In genomic region chr3:96977671-96978070, GRCh38 we compare ENCODE assay signal across 29 cellular contexts.
"Had no signal": no experiment of that assay in that cellular context is flagged by ENCODE, and none has a peak within 500 bp of the region (broad histone marks: within the 10 kb centered on the region; RNA-seq: fewer than 3 reads in every experiment).

No MANE protein-coding gene starts in this region.

- DNase-seq: stimulated activated CD4-positive, alpha-beta T cell treated with anti-CD3 and anti-CD28 coated beads, Interleukin-2, amount 100 ng/mL, for 48 hours; stimulated activated CD4-positive, alpha-beta T cell treated with anti-CD3 and anti-CD28 coated beads, Interleukin-4, amount 100 ng/mL, for 1 hour; stimulated activated CD4-positive, alpha-beta T cell treated with anti-CD3 and anti-CD28 coated beads, Interleukin-4, amount 100 ng/mL, for 24 hours; stimulated activated CD4-positive, alpha-beta T cell treated with anti-CD3 and anti-CD28 coated beads, Interleukin-4, amount 100 ng/mL, for 4 hours; stimulated activated CD8-positive, alpha-beta memory T cell treated with anti-CD3 and anti-CD28 coated beads, Interleukin-4, amount 100 ng/mL, for 48 hours; stimulated activated naive B cell treated with anti-CD40 and anti-IgM and Interleukin-4, amounts not matched to agents 10 μg/mL and 1 μg/mL and 100 μg/mL, for 72 hours; stimulated activated naive CD4-positive, alpha-beta T cell; stimulated activated naive CD4-positive, alpha-beta T cell treated with Interleukin-2 at 50 U/mL for 16 hours; stimulated activated naive CD8-positive, alpha-beta T cell treated with anti-CD3 and anti-CD28 coated beads, Interleukin-15, amount 100 ng/mL, for 72 hours; stimulated activated naive CD8-positive, alpha-beta T cell treated with anti-CD3 and anti-CD28 coated beads, Interleukin-15, Interleukin-2, amounts not matched to agents 100 U/mL and 50 U/mL, for 24 hours; stomach; substantia nigra; testis; thyroid gland; tibial artery; transverse colon; trophoblast cell; upper lobe of left lung; upper lobe of right lung; uterus had no signal

- H3K4me1 Mint-ChIP-seq: stimulated activated effector memory CD8-positive, alpha-beta T cell treated with anti-CD3 and anti-CD28 coated beads, Interleukin-12 subunit alpha, Interleukin-12 subunit beta, amount 100 ng/mL, for 72 hours; stimulated activated memory B cell treated with anti-CD40 and anti-IgM and Interleukin-4, amounts not matched to agents 10 μg/mL and 1 μg/mL and 100 μg/mL, for 72 hours; stimulated activated naive B cell treated with anti-CD40 and anti-IgM and Interleukin-4, amounts not matched to agents 10 μg/mL and 1 μg/mL and 100 μg/mL, for 72 hours; stimulated activated naive CD8-positive, alpha-beta T cell treated with anti-CD3 and anti-CD28 coated beads, Interleukin-15, amount 100 ng/mL, for 72 hours had no signal

- H3K9me3 ChIP-seq: stomach, suprapubic skin, testis, thoracic aorta, thyroid gland, tibial artery, tibial nerve, transverse colon, upper lobe of left lung, upper lobe of right lung, uterus, vagina had no signal

- FAIRE-seq: urothelium cell line had no signal

- H3K4me3 ChIP-seq: stomach, suprapubic skin, testis, thoracic aorta, thyroid gland, tibial artery, tibial nerve, transverse colon, upper lobe of left lung, upper lobe of right lung, uterus, vagina had no signal

- H3K36me3 ChIP-seq: stomach, suprapubic skin, thoracic aorta, thyroid gland, tibial artery, tibial nerve, transverse colon, upper lobe of left lung, upper lobe of right lung, uterus, vagina had no signal

- H3K27me3 ChIP-seq: stomach, suprapubic skin, testis, thyroid gland, tibial artery, tibial nerve, transverse colon, upper lobe of left lung, upper lobe of right lung, uterus, vagina had no signal

- H3K36me3 Mint-ChIP-seq: stimulated activated effector memory CD8-positive, alpha-beta T cell treated with anti-CD3 and anti-CD28 coated beads, Interleukin-12 subunit alpha, Interleukin-12 subunit beta, amount 100 ng/mL, for 72 hours; stimulated activated memory B cell treated with anti-CD40 and anti-IgM and Interleukin-4, amounts not matched to agents 10 μg/mL and 1 μg/mL and 100 μg/mL, for 72 hours; stimulated activated naive B cell treated with anti-CD40 and anti-IgM and Interleukin-4, amounts not matched to agents 10 μg/mL and 1 μg/mL and 100 μg/mL, for 72 hours; type B pancreatic cell had no signal

- H3K27ac Mint-ChIP-seq: stimulated activated effector memory CD8-positive, alpha-beta T cell treated with anti-CD3 and anti-CD28 coated beads, Interleukin-12 subunit alpha, Interleukin-12 subunit beta, amount 100 ng/mL, for 72 hours; stimulated activated memory B cell treated with anti-CD40 and anti-IgM and Interleukin-4, amounts not matched to agents 10 μg/mL and 1 μg/mL and 100 μg/mL, for 72 hours; stimulated activated naive B cell treated with anti-CD40 and anti-IgM and Interleukin-4, amounts not matched to agents 10 μg/mL and 1 μg/mL and 100 μg/mL, for 72 hours; stimulated activated naive CD8-positive, alpha-beta T cell treated with anti-CD3 and anti-CD28 coated beads, Interleukin-15, amount 100 ng/mL, for 72 hours; stimulated activated naive CD8-positive, alpha-beta T cell treated with anti-CD3 and anti-CD28 coated beads, Interleukin-15, Interleukin-2, amounts not matched to agents 100 ng/mL and 50 ng/mL, for 24 hours; type B pancreatic cell had no signal

- H3K4me3 Mint-ChIP-seq: stimulated activated effector memory CD8-positive, alpha-beta T cell treated with anti-CD3 and anti-CD28 coated beads, Interleukin-12 subunit alpha, Interleukin-12 subunit beta, amount 100 ng/mL, for 72 hours; stimulated activated memory B cell treated with anti-CD40 and anti-IgM and Interleukin-4, amounts not matched to agents 10 μg/mL and 1 μg/mL and 100 μg/mL, for 72 hours; stimulated activated naive B cell treated with anti-CD40 and anti-IgM and Interleukin-4, amounts not matched to agents 10 μg/mL and 1 μg/mL and 100 μg/mL, for 72 hours; stimulated activated naive CD8-positive, alpha-beta T cell treated with anti-CD3 and anti-CD28 coated beads, Interleukin-15, amount 100 ng/mL, for 72 hours; stimulated activated naive CD8-positive, alpha-beta T cell treated with anti-CD3 and anti-CD28 coated beads, Interleukin-15, Interleukin-2, amounts not matched to agents 100 ng/mL and 50 ng/mL, for 24 hours; type B pancreatic cell had no signal

- ATAC-seq: stimulated activated effector memory CD8-positive, alpha-beta T cell treated with anti-CD3 and anti-CD28 coated beads, Interleukin-12 subunit alpha, Interleukin-12 subunit beta, amount 100 ng/mL, for 72 hours; stimulated activated memory B cell treated with anti-CD40 and anti-IgM and Interleukin-4, amounts not matched to agents 10 μg/mL and 1 μg/mL and 100 μg/mL, for 72 hours; stimulated activated naive CD8-positive, alpha-beta T cell treated with anti-CD3 and anti-CD28 coated beads, Interleukin-15, amount 100 ng/mL, for 72 hours; stimulated activated naive CD8-positive, alpha-beta T cell treated with anti-CD3 and anti-CD28 coated beads, Interleukin-15, Interleukin-2, amounts not matched to agents 100 U/mL and 50 U/mL, for 24 hours; upper lobe of right lung had no signal

- H3K4me1 ChIP-seq: stomach, suprapubic skin, testis, thyroid gland, tibial artery, tibial nerve, transverse colon, upper lobe of left lung, upper lobe of right lung, uterus, vagina had no signal

- H3K9me3 Mint-ChIP-seq: stimulated activated naive CD8-positive, alpha-beta T cell treated with anti-CD3 and anti-CD28 coated beads, Interleukin-15, Interleukin-2, amounts not matched to agents 100 ng/mL and 50 ng/mL, for 24 hours; type B pancreatic cell had no signal

- H3K27ac ChIP-seq: stomach, suprapubic skin, testis, thoracic aorta, thyroid gland, tibial artery, tibial nerve, transverse colon, upper lobe of left lung, upper lobe of right lung, uterus, vagina had no signal

- H3K27me3 Mint-ChIP-seq: stimulated activated memory B cell treated with anti-CD40 and anti-IgM and Interleukin-4, amounts not matched to agents 10 μg/mL and 1 μg/mL and 100 μg/mL, for 72 hours; stimulated activated naive B cell treated with anti-CD40 and anti-IgM and Interleukin-4, amounts not matched to agents 10 μg/mL and 1 μg/mL and 100 μg/mL, for 72 hours; stimulated activated naive CD8-positive, alpha-beta T cell treated with anti-CD3 and anti-CD28 coated beads, Interleukin-15, amount 100 ng/mL, for 72 hours; stimulated activated naive CD8-positive, alpha-beta T cell treated with anti-CD3 and anti-CD28 coated beads, Interleukin-15, Interleukin-2, amounts not matched to agents 100 ng/mL and 50 ng/mL, for 24 hours; type B pancreatic cell had no signal
